Comparison of ENCODE assay signal across 1 cellular context in genomic region chr13:33258437-33259193, GRCh38.
TF ChIP-seq lines count a peak whose summit lies in the region.

No MANE protein-coding gene starts in this region.

TF ChIP-seq in SK-N-SH, 30 proteins besides CTCF, POLR2A, EP300 and RAD21 (continued from another document):
- no peak for TF ChIP-seq PBX3 (IDR thresholded peaks at IDR 0.05)
- TF ChIP-seq NRF1 (IDR thresholded peaks at IDR 0.05; ENCODE audit: low read depth, low read length): no peak
- no peak for TF ChIP-seq CHD2 (IDR thresholded peaks at IDR 0.05; ENCODE audit: low read length, partially characterized antibody)
- no peak for TF ChIP-seq MEF2A (IDR thresholded peaks at IDR 0.05; ENCODE audit: borderline replicate concordance, low read depth)
